Comparison of ENCODE assay signal across 1 cellular context in the genomic region with DNA sequence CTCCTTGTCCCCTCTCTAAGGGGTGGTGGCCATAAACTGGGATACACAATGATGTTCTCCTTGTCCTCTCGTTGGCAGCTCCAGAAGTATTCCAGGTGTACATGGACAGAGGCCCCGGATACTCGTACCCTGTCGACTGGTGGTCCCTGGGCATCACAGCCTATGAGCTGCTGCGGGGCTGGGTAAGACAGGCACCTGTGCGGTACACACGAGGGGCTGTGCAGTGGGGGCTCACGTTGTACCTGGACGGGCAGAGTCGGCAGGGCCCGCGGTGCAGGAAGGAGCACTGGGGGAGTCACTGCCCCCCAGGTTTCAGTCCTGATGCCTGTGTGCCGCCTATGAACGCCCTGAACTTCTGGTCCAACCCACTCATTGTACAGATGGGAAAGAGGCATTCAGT.
TF ChIP-seq lines count a peak whose summit lies in the region.

No MANE protein-coding gene starts in this region.

TF ChIP-seq in IMR-90, 13 proteins besides CTCF, POLR2A, EP300 and RAD21 (continued from another document):
- TF ChIP-seq, protein P1, sequence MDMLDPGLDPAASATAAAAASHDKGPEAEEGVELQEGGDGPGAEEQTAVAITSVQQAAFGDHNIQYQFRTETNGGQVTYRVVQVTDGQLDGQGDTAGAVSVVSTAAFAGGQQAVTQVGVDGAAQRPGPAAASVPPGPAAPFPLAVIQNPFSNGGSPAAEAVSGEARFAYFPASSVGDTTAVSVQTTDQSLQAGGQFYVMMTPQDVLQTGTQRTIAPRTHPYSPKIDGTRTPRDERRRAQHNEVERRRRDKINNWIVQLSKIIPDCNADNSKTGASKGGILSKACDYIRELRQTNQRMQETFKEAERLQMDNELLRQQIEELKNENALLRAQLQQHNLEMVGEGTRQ (IDR thresholded peaks at IDR 0.05; ENCODE audit: low read depth, low read length) = no peak
- TF ChIP-seq, protein P2, sequence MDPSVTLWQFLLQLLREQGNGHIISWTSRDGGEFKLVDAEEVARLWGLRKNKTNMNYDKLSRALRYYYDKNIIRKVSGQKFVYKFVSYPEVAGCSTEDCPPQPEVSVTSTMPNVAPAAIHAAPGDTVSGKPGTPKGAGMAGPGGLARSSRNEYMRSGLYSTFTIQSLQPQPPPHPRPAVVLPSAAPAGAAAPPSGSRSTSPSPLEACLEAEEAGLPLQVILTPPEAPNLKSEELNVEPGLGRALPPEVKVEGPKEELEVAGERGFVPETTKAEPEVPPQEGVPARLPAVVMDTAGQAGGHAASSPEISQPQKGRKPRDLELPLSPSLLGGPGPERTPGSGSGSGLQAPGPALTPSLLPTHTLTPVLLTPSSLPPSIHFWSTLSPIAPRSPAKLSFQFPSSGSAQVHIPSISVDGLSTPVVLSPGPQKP (IDR thresholded peaks at IDR 0.05; ENCODE audit: borderline replicate concordance, low read depth, low read length) = no peak
